17 cellular contexts compared by ENCODE assay signal in the genomic region with DNA sequence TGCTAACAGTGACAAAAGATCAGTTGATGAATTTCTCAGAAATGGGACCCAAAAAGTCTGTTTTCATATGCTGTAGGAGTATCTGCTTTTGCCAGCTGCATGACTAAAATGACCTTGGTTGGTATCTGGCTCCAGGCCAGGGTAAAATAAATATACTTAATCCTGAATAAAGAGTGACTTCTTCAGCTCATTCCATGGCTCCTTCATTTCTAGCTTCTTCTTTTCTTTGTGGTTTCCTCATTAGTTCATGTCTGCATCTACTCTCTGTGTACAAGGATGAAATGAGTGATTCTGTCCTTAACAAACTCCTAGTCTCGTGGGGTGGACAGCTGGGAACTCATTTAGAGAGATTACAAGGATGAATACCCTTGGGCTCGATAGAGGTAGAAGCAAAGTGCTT. TPM values are rescaled to one million over a fixed set of nuclear protein-coding genes. Genes with fewer than 3 reads are reported as not detected.
DNase-seq lines count a peak whose midpoint lies in the region; ATAC-seq, FAIRE-seq and TF ChIP-seq lines count a peak whose summit lies in the region.
"Had no signal": no experiment of that assay in that cellular context is flagged by ENCODE, and none has a peak within 500 bp of the region (broad histone marks: within the 10 kb centered on the region; RNA-seq: fewer than 3 reads in every experiment).

No MANE protein-coding gene starts in this region.

- no peaks in the 10 kb centered on the region for H3K9me3 ChIP-seq in A549
- no peaks in the 10 kb centered on the region for H3K9me3 ChIP-seq in adrenal gland (replicated peaks in 1 of 3)
- H3K9me3 ChIP-seq in sigmoid colon: no peaks in the 10 kb centered on the region

- ATAC-seq in A549 (no peak), HG02623 (IDR thresholded peaks at IDR 0.05; ENCODE audit: unreplicated experiment) (no peak)
- ATAC-seq: activated CD4-positive, CD25-positive, alpha-beta regulatory T cell treated with anti-CD3 and anti-CD28 coated beads, Interleukin-2, amount 50 U/mL, for 24 hours; effector memory CD8-positive, alpha-beta T cell; GM23338; stimulated activated naive CD8-positive, alpha-beta T cell treated with anti-CD3 and anti-CD28 coated beads, Interleukin-15, Interleukin-2, amounts not matched to agents 100 U/mL and 50 U/mL, for 24 hours had no signal

- H3K27ac ChIP-seq in A549: peak overlapping the region in 1 of 2 experiments; percentile 27; a peak in 2 of 6 replicates
- H3K27ac ChIP-seq in adrenal gland: peak overlapping the region in 3 of 5 donors; percentile 36 to 59 (median 55)
- no peak overlapping the region for H3K27ac ChIP-seq in dorsolateral prefrontal cortex
- H3K27ac ChIP-seq in sigmoid colon: no peak overlapping the region

- no peak for TF ChIP-seq CTCF in A549 (IDR thresholded peaks at IDR 0.05)
- no peak for TF ChIP-seq CTCF in HFFc6 (IDR thresholded peaks at IDR 0.05)
- no peak for TF ChIP-seq CTCF in adrenal gland (IDR thresholded peaks at IDR 0.05)
- no peak for TF ChIP-seq CTCF in foreskin fibroblast (IDR thresholded peaks at IDR 0.05; ENCODE audit: low read depth, low read length)
- no peak for TF ChIP-seq CTCF in dorsolateral prefrontal cortex (IDR thresholded peaks at IDR 0.05 in 54 of 56, conservative IDR thresholded peaks at IDR 0.05 in 2 of 56; ENCODE audit: low read depth in 1 of 56, partially characterized antibody in 56 of 56)
- TF ChIP-seq CTCF in sigmoid colon (IDR thresholded peaks at IDR 0.05): no peak

- H3K27me3 ChIP-seq in adrenal gland (no peaks in the 10 kb centered on the region), dorsolateral prefrontal cortex (no peaks in the 10 kb centered on the region), sigmoid colon (no peaks in the 10 kb centered on the region)

- 0 out of 2 replicates have a peak, but pooled peaks cover 1% of the 10 kb centered on the region for H3K27me3 Mint-ChIP-seq in HFFc6 (ENCODE audit: insufficient read depth)
- H3K27me3 Mint-ChIP-seq: B cell; effector memory CD8-positive, alpha-beta T cell had no signal

- peak overlapping the region; percentile 43 for H3K4me2 ChIP-seq in A549
- H3K4me2 ChIP-seq: GM23338 had no signal

- H3K4me3 ChIP-seq in A549 (no peak overlapping the region), adrenal gland (no peak overlapping the region), foreskin fibroblast (ENCODE audit: low read depth in 1 of 2, low read length in 2 of 2) (no peak overlapping the region), dorsolateral prefrontal cortex (no peak overlapping the region), sigmoid colon (no peak overlapping the region)
- H3K4me3 ChIP-seq: GM23338 had no signal

- peaks cover 28% of the 10 kb centered on the region for H3K4me1 Mint-ChIP-seq in HFFc6 (ENCODE audit: low read depth)
- H3K4me1 Mint-ChIP-seq: B cell had no signal

- no peak for TF ChIP-seq RAD21 in A549 (conservative IDR thresholded peaks at IDR 0.05 in 1 of 2, IDR thresholded peaks at IDR 0.05 in 1 of 2)

- intact Hi-C loops in adrenal gland (cut with DNase I): no loop called here
- intact Hi-C loops in dorsolateral prefrontal cortex (cut with DNase I): no loop called here
- intact Hi-C loops in sigmoid colon (cut with DNase I): no loop called here

- no peaks in the 10 kb centered on the region for H3K9me3 Mint-ChIP-seq in HFFc6
- H3K9me3 Mint-ChIP-seq: effector memory CD8-positive, alpha-beta T cell; GM23338 had no signal

- H3K36me3 ChIP-seq in adrenal gland (replicated peaks in 1 of 2) (no peaks in the 10 kb centered on the region), sigmoid colon (peaks cover 0 to 5% (median 0%) of the 10 kb centered on the region in 4 donors)

- no peak for DNase-seq in A549 (ENCODE audit: low read depth in 1 of 2, low spot score in 1 of 2)
- DNase-seq in HFFc6: peak; percentile 29
- peak; percentile 49 to 78 (median 66) for DNase-seq in adrenal gland
- DNase-seq in foreskin fibroblast: peak; percentile 53 to 77
- no peak for DNase-seq in dorsolateral prefrontal cortex
- no peak for DNase-seq in GOT3 (lab: John Stamatoyannopoulos, UW)
- DNase-seq in sigmoid colon: no peak
- DNase-seq: activated T-cell treated with anti-CD3 and anti-CD28 coated beads for 4 hours; anterior cingulate cortex; effector memory CD8-positive, alpha-beta T cell; NCI-H1436; stimulated activated CD4-positive, alpha-beta T cell treated with anti-CD3 and anti-CD28 coated beads, Interleukin-4, amount 100 ng/mL, for 24 hours; stimulated activated naive CD8-positive, alpha-beta T cell treated with anti-CD3 and anti-CD28 coated beads, Interleukin-15, Interleukin-2, amounts not matched to agents 100 U/mL and 50 U/mL, for 24 hours had no signal

- 82% methylated on average over 2 of the region's 2 CpGs for WGBS in A549 (ENCODE audit: missing lambda C conversion rate)
- WGBS in adrenal gland, 4 donors: 37 to 58% (median 53%) methylated on average over 2 of the region's 2 CpGs
- WGBS in sigmoid colon, 2 donors: 85% methylated on average over 2 of the region's 2 CpGs

- peaks cover 5% of the 10 kb centered on the region; the same call in 1 of the 2 replicates for H3K36me3 Mint-ChIP-seq in HFFc6 (ENCODE audit: low read depth)

- peaks cover 54% of the 10 kb centered on the region for H3K4me1 ChIP-seq in A549
- H3K4me1 ChIP-seq in adrenal gland (replicated peaks in 1 of 2): peaks cover 36 to 37% of the 10 kb centered on the region in 2 donors
- peaks cover 0 to 14% (median 4%) of the 10 kb centered on the region in 4 donors for H3K4me1 ChIP-seq in sigmoid colon

- POLR2A ChIA-PET in A549 (lab: Yijun Ruan, JAX): no interaction called here

- FAIRE-seq in A549 (lab: Jason Lieb, UNC): no peak

- no peak overlapping the region for H3K4me3 Mint-ChIP-seq in HFFc6
- H3K4me3 Mint-ChIP-seq: B cell; effector memory CD8-positive, alpha-beta T cell; GM23338 had no signal

- H3K27ac Mint-ChIP-seq in HFFc6: no peak overlapping the region
- H3K27ac Mint-ChIP-seq: B cell; effector memory CD8-positive, alpha-beta T cell; GM23338 had no signal

- TF ChIP-seq EP300 in A549 (IDR thresholded peaks at IDR 0.05): no peak
- no peak for TF ChIP-seq EP300 in sigmoid colon (IDR thresholded peaks at IDR 0.05)

- TF ChIP-seq POLR2A in A549 (IDR thresholded peaks at IDR 0.05; ENCODE audit: low read length) (no peak), adrenal gland (IDR thresholded peaks at IDR 0.05) (no peak), sigmoid colon (IDR thresholded peaks at IDR 0.05) (no peak)

- CTCF ChIA-PET in A549 (lab: Yijun Ruan, JAX): interaction anchor here (0.6 to 2.8 kb wide), 8 partner anchors 9 to 159 kb away, joined by 3 to 11 read pairs (median 5); a partner anchor contains a TSS

TF ChIP-seq in A549, 52 proteins besides CTCF, POLR2A, EP300 and RAD21 (continues in another document):
- TF ChIP-seq, protein P1, sequence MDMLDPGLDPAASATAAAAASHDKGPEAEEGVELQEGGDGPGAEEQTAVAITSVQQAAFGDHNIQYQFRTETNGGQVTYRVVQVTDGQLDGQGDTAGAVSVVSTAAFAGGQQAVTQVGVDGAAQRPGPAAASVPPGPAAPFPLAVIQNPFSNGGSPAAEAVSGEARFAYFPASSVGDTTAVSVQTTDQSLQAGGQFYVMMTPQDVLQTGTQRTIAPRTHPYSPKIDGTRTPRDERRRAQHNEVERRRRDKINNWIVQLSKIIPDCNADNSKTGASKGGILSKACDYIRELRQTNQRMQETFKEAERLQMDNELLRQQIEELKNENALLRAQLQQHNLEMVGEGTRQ (IDR thresholded peaks at IDR 0.05): no peak
- TF ChIP-seq POLR2AphosphoS2 (conservative IDR thresholded peaks at IDR 0.05; ENCODE audit: low read length) (no peak), HOXB5 (CRISPR knock-in tag; IDR thresholded peaks at IDR 0.05) (no peak), ZSCAN20 (CRISPR knock-in tag; IDR thresholded peaks at IDR 0.05) (no peak)
- TF ChIP-seq, protein P2, sequence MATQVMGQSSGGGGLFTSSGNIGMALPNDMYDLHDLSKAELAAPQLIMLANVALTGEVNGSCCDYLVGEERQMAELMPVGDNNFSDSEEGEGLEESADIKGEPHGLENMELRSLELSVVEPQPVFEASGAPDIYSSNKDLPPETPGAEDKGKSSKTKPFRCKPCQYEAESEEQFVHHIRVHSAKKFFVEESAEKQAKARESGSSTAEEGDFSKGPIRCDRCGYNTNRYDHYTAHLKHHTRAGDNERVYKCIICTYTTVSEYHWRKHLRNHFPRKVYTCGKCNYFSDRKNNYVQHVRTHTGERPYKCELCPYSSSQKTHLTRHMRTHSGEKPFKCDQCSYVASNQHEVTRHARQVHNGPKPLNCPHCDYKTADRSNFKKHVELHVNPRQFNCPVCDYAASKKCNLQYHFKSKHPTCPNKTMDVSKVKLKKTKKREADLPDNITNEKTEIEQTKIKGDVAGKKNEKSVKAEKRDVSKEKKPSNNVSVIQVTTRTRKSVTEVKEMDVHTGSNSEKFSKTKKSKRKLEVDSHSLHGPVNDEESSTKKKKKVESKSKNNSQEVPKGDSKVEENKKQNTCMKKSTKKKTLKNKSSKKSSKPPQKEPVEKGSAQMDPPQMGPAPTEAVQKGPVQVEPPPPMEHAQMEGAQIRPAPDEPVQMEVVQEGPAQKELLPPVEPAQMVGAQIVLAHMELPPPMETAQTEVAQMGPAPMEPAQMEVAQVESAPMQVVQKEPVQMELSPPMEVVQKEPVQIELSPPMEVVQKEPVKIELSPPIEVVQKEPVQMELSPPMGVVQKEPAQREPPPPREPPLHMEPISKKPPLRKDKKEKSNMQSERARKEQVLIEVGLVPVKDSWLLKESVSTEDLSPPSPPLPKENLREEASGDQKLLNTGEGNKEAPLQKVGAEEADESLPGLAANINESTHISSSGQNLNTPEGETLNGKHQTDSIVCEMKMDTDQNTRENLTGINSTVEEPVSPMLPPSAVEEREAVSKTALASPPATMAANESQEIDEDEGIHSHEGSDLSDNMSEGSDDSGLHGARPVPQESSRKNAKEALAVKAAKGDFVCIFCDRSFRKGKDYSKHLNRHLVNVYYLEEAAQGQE (IDR thresholded peaks at IDR 0.05): no peak
- TF ChIP-seq, protein P3, sequence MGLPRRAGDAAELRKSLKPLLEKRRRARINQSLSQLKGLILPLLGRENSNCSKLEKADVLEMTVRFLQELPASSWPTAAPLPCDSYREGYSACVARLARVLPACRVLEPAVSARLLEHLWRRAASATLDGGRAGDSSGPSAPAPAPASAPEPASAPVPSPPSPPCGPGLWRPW (IDR thresholded peaks at IDR 0.05): no peak

RNA-seq across cellular contexts. Expression of a gene that starts 36.0 kb away (rescaled TPM):
- polyA plus RNA-seq in A549 (2011; rRNA removed) (25.5 and 26.7 TPM in 2 replicates), A549 (2017; fragmentation: RNase III; extraction: RNeasy Plus Mini Kit Qiagen cat#74134 plus additional on column Dnase treatment) (27.5 to 30.0 TPM (median 29.4 TPM) in 3 replicates), adrenal gland (10 to 100 TPM; 15.4 to 22.6 (median 17.9) TPM), sigmoid colon (10 to 100 TPM in 1 of 3 donors, 1 to 10 TPM in 2; 5.1 to 14.5 (median 8.4) TPM)
- polyA plus RNA-seq in A549 (2012; cell fraction: cytosol; rRNA removed): 30.0 and 33.4 TPM in 2 replicates
- polyA plus RNA-seq in A549 (2012; cell fraction: nucleus; rRNA removed): 29.3 and 43.1 TPM in 2 replicates
- 43.1 and 43.3 TPM in 2 replicates for polyA minus RNA-seq in A549 (2011; rRNA and poly(A)+ RNA removed)
- 1 to 10 TPM; 7.4 to 9.8 (median 8.1) TPM for total RNA-seq in HFFc6 (2021; fragmentation: NEBNext Ultra II Directional; extraction: Animal tissue kit (Norgen Biotek cat#: 25700))
- total RNA-seq in adrenal gland (10 to 100 TPM; 16.9 to 33.4 (median 24.5) TPM), dorsolateral prefrontal cortex (10 to 100 TPM; 17.9 to 36.6 (median 25.8) TPM), sigmoid colon (10 to 100 TPM; 19.7 to 24.1 (median 21.9) TPM)

Comparison
In these comparisons a context has a peak if more than half of its experiments do, and no peak if none do; other contexts are left out.
1. DNase-seq: peak in HFFc6 (single experiment), adrenal gland (7 of 7) and foreskin fibroblast (2 of 2); none in A549 (0 of 2), dorsolateral prefrontal cortex (0 of 10), GOT3 (single experiment) and sigmoid colon (single experiment).
2. H3K27ac ChIP-seq: peak in adrenal gland (3 of 5); none in dorsolateral prefrontal cortex (0 of 59) and sigmoid colon (0 of 4).